ENCODE assay signal across 17 cellular contexts in the genomic region with DNA sequence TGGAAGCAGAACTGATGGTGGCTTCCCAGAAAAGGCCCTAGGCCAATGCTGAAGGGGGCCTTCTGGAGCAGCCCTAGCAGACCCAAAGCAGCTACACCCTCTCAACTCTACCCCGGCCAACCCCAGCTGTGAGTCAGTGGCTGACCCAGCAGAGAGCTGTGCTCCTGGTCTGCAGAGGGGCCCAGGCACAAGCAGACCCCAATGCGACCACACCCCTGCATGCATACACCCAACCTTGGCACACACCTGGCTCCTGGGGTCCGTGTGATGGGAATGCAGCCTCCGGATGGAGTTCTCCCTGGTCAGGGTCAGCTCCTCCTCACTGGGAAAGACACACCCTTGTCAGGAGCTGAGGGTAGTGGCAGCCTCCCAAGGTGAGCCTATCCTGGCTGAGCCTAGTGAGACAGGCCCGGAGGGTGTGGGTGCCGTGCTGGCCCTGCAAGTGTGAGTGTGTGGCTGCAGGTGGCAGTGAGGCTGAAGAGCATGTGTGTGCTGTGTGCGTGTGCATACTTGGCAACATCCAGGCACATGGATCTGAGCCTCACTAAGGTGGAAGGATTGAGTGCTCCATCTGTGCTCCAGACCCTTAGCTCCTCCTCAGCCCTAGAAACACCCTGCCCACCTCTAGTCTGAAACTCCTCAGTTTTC. TPM values are rescaled to one million over a fixed set of nuclear protein-coding genes. Genes with fewer than 3 reads are reported as not detected.
DNase-seq lines count a peak whose midpoint lies in the region; ATAC-seq, FAIRE-seq and TF ChIP-seq lines count a peak whose summit lies in the region.
"Had no signal": no experiment of that assay in that cellular context is flagged by ENCODE, and none has a peak within 500 bp of the region (broad histone marks: within the 10 kb centered on the region; RNA-seq: fewer than 3 reads in every experiment).

No MANE protein-coding gene starts in this region.

- no peaks in the 10 kb centered on the region for H4K20me1 ChIP-seq in HepG2 (ENCODE audit: insufficient read depth, low read length)

- H2AFZ ChIP-seq in HepG2 (ENCODE audit: low read length): no peak overlapping the region

- H3K27me3 ChIP-seq in HepG2 (ENCODE audit: control insufficient read depth in 1 of 2, insufficient read depth in 2 of 2, low read length in 2 of 2) (no peaks in the 10 kb centered on the region), right lobe of liver (no peaks in the 10 kb centered on the region), esophagus (ENCODE audit: control insufficient read depth in 1 of 2, insufficient read depth in 2 of 2, low read length in 2 of 2) (no peaks in the 10 kb centered on the region), aorta (ENCODE audit: control insufficient read depth in 1 of 2, insufficient read depth in 2 of 2, low read length in 1 of 2) (no peaks in the 10 kb centered on the region)
- H3K27me3 ChIP-seq: heart left ventricle had no signal

- peak overlapping the region; percentile 96 for H3K4me2 ChIP-seq in HepG2 (ENCODE audit: low read depth, low read length)

- POLR2A ChIA-PET in HepG2 (lab: Yijun Ruan, JAX): interaction anchor here (0.6 to 3.8 kb wide), 5 partner anchors 28 to 59 kb away, joined by 3 to 21 read pairs (median 6); a partner anchor contains a TSS

- H3K27ac ChIP-seq in HepG2 (ENCODE audit: extremely low read length, insufficient read depth, low read length) (peak overlapping the region; percentile 40), right lobe of liver (no peak overlapping the region), esophagus (ENCODE audit: low read depth in 2 of 2, low read length in 1 of 2) (peak overlapping the region; percentile 83 to 95), aorta (ENCODE audit: low read depth in 1 of 2, low read length in 2 of 2) (no peak overlapping the region)
- H3K27ac ChIP-seq: heart left ventricle, left ventricle myocardium inferior had no signal

- H3K4me3 ChIP-seq in HepG2 (replicated peaks in 1 of 3; ENCODE audit: insufficient read depth in 1 of 3, low read depth in 2 of 3, low read length in 3 of 3): peak overlapping the region; percentile 62 to 75 (median 64)
- H3K4me3 ChIP-seq in right lobe of liver: no peak overlapping the region
- no peak overlapping the region for H3K4me3 ChIP-seq in esophagus (ENCODE audit: low read depth in 1 of 2, low read length in 2 of 2)
- H3K4me3 ChIP-seq in aorta (ENCODE audit: low read length in 2 of 2): no peak overlapping the region
- H3K4me3 ChIP-seq: HAP-1, heart left ventricle, left ventricle myocardium inferior had no signal

- no peak overlapping the region for H3K4me3 Mint-ChIP-seq in activated T-cell treated with anti-CD3 and anti-CD28 coated beads, Interleukin-2, amount 50 U/mL, for 72 hours
- H3K4me3 Mint-ChIP-seq: effector memory CD8-positive, alpha-beta T cell had no signal

- ATAC-seq in HepG2 (peak; percentile 83), right lobe of liver (no peak), aorta (ENCODE audit: low FRiP score) (peak; percentile 4), HG03045 (IDR thresholded peaks at IDR 0.05; ENCODE audit: unreplicated experiment) (no peak)
- ATAC-seq in activated T-cell treated with anti-CD3 and anti-CD28 coated beads, Interleukin-2, amount 50 U/mL, for 72 hours (replicated peaks in 1 of 2): no peak
- ATAC-seq: effector memory CD8-positive, alpha-beta T cell; heart left ventricle had no signal

- TF ChIP-seq EP300 in HepG2 (IDR thresholded peaks at IDR 0.05; ENCODE audit: low read depth in 2 of 2, low read length in 2 of 2): no peak
- no peak for TF ChIP-seq EP300 in HepG2 (CRISPR knock-in tag; IDR thresholded peaks at IDR 0.05; ENCODE audit: borderline replicate concordance)

- no peaks in the 10 kb centered on the region for H3K9me3 Mint-ChIP-seq in activated T-cell treated with anti-CD3 and anti-CD28 coated beads, Interleukin-2, amount 50 U/mL, for 72 hours
- H3K9me3 Mint-ChIP-seq: effector memory CD8-positive, alpha-beta T cell had no signal

- intact Hi-C loops in HepG2 (cut with micrococcal nuclease; ENCODE audit: unreplicated experiment) (no loop called here), right lobe of liver (cut with DNase I) (loop anchor here in 1 of 2 donors (10.0 kb wide), 1 partner anchor 239 kb away; no protein-coding TSS in a partner anchor), aorta (cut with DNase I) (no loop called here)

- H3K27ac Mint-ChIP-seq in activated T-cell treated with anti-CD3 and anti-CD28 coated beads, Interleukin-2, amount 50 U/mL, for 72 hours: no peak overlapping the region

- DNase-seq in HepG2 (ENCODE audit: low spot score) (peak; percentile 50), right lobe of liver (no peak), aorta (peak in 1 of 2 donors; percentile 60)
- no peak for DNase-seq in activated T-cell treated with anti-CD3 and anti-CD28 coated beads, Interleukin-2, amount 50 U/mL, for 72 hours
- DNase-seq: activated T-cell treated with anti-CD3 and anti-CD28 coated beads, Interleukin-2, amount 50 U/mL, for 1 hour; DMS79; effector memory CD8-positive, alpha-beta T cell; heart left ventricle; left ventricle myocardium inferior; NCI-H1436; NCI-H524 treated with DMSO at 0.1 percent for 48 hours; nucleus accumbens; SHP77; stimulated activated CD4-positive, alpha-beta T cell treated with anti-CD3 and anti-CD28 coated beads, Interleukin-15, amount 100 ng/mL, for 24 hours had no signal

- peak overlapping the region; percentile 70 for H3K9ac ChIP-seq in HepG2 (ENCODE audit: insufficient read depth, low read depth, low read length)

- H3K36me3 Mint-ChIP-seq in activated T-cell treated with anti-CD3 and anti-CD28 coated beads, Interleukin-2, amount 50 U/mL, for 72 hours (ENCODE audit: insufficient read depth in 2 of 2): peaks cover 7 to 9% of the 10 kb centered on the region in 2 donors

- CTCF ChIA-PET in HepG2 (lab: Yijun Ruan, JAX; ENCODE audit: low intra/inter-chr PET ratio, low total read pairs): interaction anchor here (4.5 kb wide), 1 partner anchor 24 kb away, joined by 50 read pairs; a partner anchor contains a TSS

- TF ChIP-seq POLR2A in HepG2 (IDR thresholded peaks at IDR 0.05; ENCODE audit: insufficient read depth in 1 of 2, low read depth in 2 of 2, low read length in 2 of 2) (peak in 1 of 2 experiments; percentile 16; a peak in 1 of 4 replicates), right lobe of liver (IDR thresholded peaks at IDR 0.05) (no peak)

- WGBS in HepG2 (ENCODE audit: low lambda C conversion rate): no CpG with 5 or more reads among the region's 7 CpGs
- no CpG with 5 or more reads among the region's 7 CpGs for WGBS in right lobe of liver (ENCODE audit: insufficient coverage, low coverage, low lambda C conversion rate, missing lambda C conversion rate)
- 48 to 57% methylated on average over 7 of the region's 7 CpGs for WGBS in esophagus, 2 donors
- 74 to 78% methylated on average over 7 of the region's 7 CpGs for WGBS in aorta, 2 donors

- H3K36me3 ChIP-seq in HepG2 (replicated peaks in 1 of 2; ENCODE audit: control insufficient read depth in 1 of 2, insufficient read depth in 2 of 2, low read length in 2 of 2): no peaks in the 10 kb centered on the region
- no peaks in the 10 kb centered on the region for H3K36me3 ChIP-seq in right lobe of liver
- H3K36me3 ChIP-seq in esophagus (ENCODE audit: control insufficient read depth in 2 of 2, insufficient read depth in 2 of 2, low read length in 1 of 2): peaks cover 0 to 37% of the 10 kb centered on the region in 2 donors
- H3K36me3 ChIP-seq in aorta (ENCODE audit: control insufficient read depth in 1 of 2, insufficient read depth in 2 of 2, low read length in 1 of 2): no peaks in the 10 kb centered on the region
- H3K36me3 ChIP-seq: HAP-1, heart left ventricle, left ventricle myocardium inferior had no signal

- BruUV-seq in HepG2 (replicated peaks; lab: Mats Ljungman, UMichigan): no TSS peak

- no peaks in the 10 kb centered on the region for H3K79me2 ChIP-seq in HepG2 (ENCODE audit: insufficient read depth, low read length)

- FAIRE-seq in HepG2 (lab: Jason Lieb, UNC): peak; percentile 32

- peaks cover 26% of the 10 kb centered on the region for H3K4me1 Mint-ChIP-seq in activated T-cell treated with anti-CD3 and anti-CD28 coated beads, Interleukin-2, amount 50 U/mL, for 72 hours (ENCODE audit: low read depth)

- peak; percentile 58 for TF ChIP-seq CTCF in HepG2 (CRISPR knock-in tag; IDR thresholded peaks at IDR 0.05)
- TF ChIP-seq CTCF in right lobe of liver (IDR thresholded peaks at IDR 0.05): no peak

- H3K4me1 ChIP-seq in HepG2 (ENCODE audit: insufficient read depth, low read length): peaks cover 41% of the 10 kb centered on the region
- no peaks in the 10 kb centered on the region for H3K4me1 ChIP-seq in right lobe of liver
- H3K4me1 ChIP-seq in esophagus (ENCODE audit: control insufficient read depth in 2 of 2, insufficient read depth in 2 of 2, low read length in 1 of 2): peaks cover 13 to 37% of the 10 kb centered on the region in 2 donors
- no peaks in the 10 kb centered on the region for H3K4me1 ChIP-seq in aorta (ENCODE audit: control insufficient read depth in 1 of 2, insufficient read depth in 2 of 2, low read length in 2 of 2)
- H3K4me1 ChIP-seq: HAP-1, left ventricle myocardium inferior had no signal

- no peaks in the 10 kb centered on the region for H3K27me3 Mint-ChIP-seq in activated T-cell treated with anti-CD3 and anti-CD28 coated beads, Interleukin-2, amount 50 U/mL, for 72 hours (ENCODE audit: low read depth)
- H3K27me3 Mint-ChIP-seq: effector memory CD8-positive, alpha-beta T cell had no signal

- in situ Hi-C loops in HepG2 (cut with HindIII; ENCODE audit: extremely low pct_ligation_motif_present, low pct_unique_long_range_greater_than_20kb): no loop called here

- no peaks in the 10 kb centered on the region for H3K9me3 ChIP-seq in HepG2 (ENCODE audit: low read length)
- H3K9me3 ChIP-seq in right lobe of liver: no peaks in the 10 kb centered on the region
- no peaks in the 10 kb centered on the region for H3K9me3 ChIP-seq in esophagus (ENCODE audit: control insufficient read depth in 2 of 2, insufficient read depth in 1 of 2, low read depth in 1 of 2, low read length in 1 of 2)
- H3K9me3 ChIP-seq in aorta (ENCODE audit: control insufficient read depth, low read length): no peaks in the 10 kb centered on the region
- H3K9me3 ChIP-seq: HAP-1, heart left ventricle, left ventricle myocardium inferior had no signal

- TF ChIP-seq RAD21 in HepG2 (CRISPR knock-in tag; IDR thresholded peaks at IDR 0.05): no peak

RNA-seq across cellular contexts. Expression of a gene that starts 3.9 kb away (rescaled TPM):
- total RNA-seq in HepG2 (2016; rRNA removed; fragmentation: Illumina TruSeq; extraction: Trizol) (0.20 TPM in 1 of 2 replicates, not detected in the other), right lobe of liver (1 to 10 TPM; 2.8 to 7.4 (median 3.6) TPM), aorta (10 to 100 TPM; 14.7 to 20.5 TPM)
- total RNA-seq in HepG2 (2016; cell fraction: cytosol; rRNA removed; fragmentation: Illumina TruSeq; extraction: Trizol; ENCODE audit: low read depth): not detected in 2 replicates
- total RNA-seq in HepG2 (2016; cell fraction: insoluble cytoplasmic fraction; rRNA removed; fragmentation: Illumina TruSeq; extraction: Trizol): 0.07 and 0.37 TPM in 2 replicates
- not detected in 2 replicates for total RNA-seq in HepG2 (2016; cell fraction: membrane; rRNA removed; fragmentation: Illumina TruSeq; extraction: Trizol)
- total RNA-seq in HepG2 (2016; cell fraction: nucleus; rRNA removed; fragmentation: Illumina TruSeq; extraction: Trizol): 0.16 and 0.34 TPM in 2 replicates
- polyA plus RNA-seq in HepG2 (2011; rRNA removed) (0.13 and 0.17 TPM in 2 replicates), esophagus (1 to 10 TPM; 7.9 to 9.5 TPM), aorta (10 to 100 TPM in 1 of 2 donors, 1 to 10 TPM in 1; 1.3 to 12.1 TPM)
- 0.04 and 0.05 TPM in 2 replicates for polyA plus RNA-seq in HepG2 (2011; cell fraction: cytosol; rRNA removed)
- 0.61 and 0.68 TPM in 2 replicates for polyA plus RNA-seq in HepG2 (2011; cell fraction: nucleus; rRNA removed)
- polyA plus RNA-seq in HepG2 (2012): 0.16 and 0.21 TPM in 2 replicates
- polyA plus RNA-seq in HepG2 (2016; cell fraction: cytosol; fragmentation: Illumina TruSeq; extraction: Trizol; ENCODE audit: low read depth): 0.03 TPM in 1 of 2 replicates, not detected in the other
- 0.07 and 0.09 TPM in 2 replicates for polyA plus RNA-seq in HepG2 (2016; cell fraction: insoluble cytoplasmic fraction; fragmentation: Illumina TruSeq; extraction: Trizol; ENCODE audit: low read depth)
- 0.03 and 0.05 TPM in 2 replicates for polyA plus RNA-seq in HepG2 (2016; cell fraction: membrane; fragmentation: Illumina TruSeq; extraction: Trizol; ENCODE audit: low read depth)
- 0.46 and 0.75 TPM in 2 replicates for polyA plus RNA-seq in HepG2 (2016; cell fraction: nucleus; fragmentation: Illumina TruSeq; extraction: Trizol; ENCODE audit: insufficient read depth, low read depth)
- polyA minus RNA-seq in HepG2 (2011; rRNA and poly(A)+ RNA removed; ENCODE audit: low replicate concordance): 0.02 and 0.09 TPM in 2 replicates
- not detected in 2 replicates for polyA minus RNA-seq in HepG2 (2011; cell fraction: cytosol; rRNA and poly(A)+ RNA removed)
- polyA minus RNA-seq in HepG2 (2011; cell fraction: nucleus; rRNA and poly(A)+ RNA removed): 0.13 and 1.2 TPM in 2 replicates
- 100 to 1,000 TPM; 192 to 198 TPM for total RNA-seq in activated T-cell treated with anti-CD3 and anti-CD28 coated beads, Interleukin-2, amount 50 U/mL, for 72 hours

RNA-seq across cellular contexts. Expression of a gene that starts 15.8 kb away (rescaled TPM):
- total RNA-seq in HepG2 (2016; rRNA removed; fragmentation: Illumina TruSeq; extraction: Trizol) (12.3 and 12.4 TPM in 2 replicates), right lobe of liver (not detected), aorta (under 1 TPM; 0.24 to 0.26 TPM)
- total RNA-seq in HepG2 (2016; cell fraction: cytosol; rRNA removed; fragmentation: Illumina TruSeq; extraction: Trizol; ENCODE audit: low read depth): 5.2 and 6.1 TPM in 2 replicates
- 11.2 and 11.6 TPM in 2 replicates for total RNA-seq in HepG2 (2016; cell fraction: insoluble cytoplasmic fraction; rRNA removed; fragmentation: Illumina TruSeq; extraction: Trizol)
- total RNA-seq in HepG2 (2016; cell fraction: membrane; rRNA removed; fragmentation: Illumina TruSeq; extraction: Trizol): 16.6 and 17.2 TPM in 2 replicates
- total RNA-seq in HepG2 (2016; cell fraction: nucleus; rRNA removed; fragmentation: Illumina TruSeq; extraction: Trizol): 7.8 and 11.8 TPM in 2 replicates
- polyA plus RNA-seq in HepG2 (2011; rRNA removed) (5.9 and 9.2 TPM in 2 replicates), esophagus (10 to 100 TPM; 44.9 to 80.5 TPM), aorta (not detected)
- polyA plus RNA-seq in HepG2 (2011; cell fraction: cytosol; rRNA removed): 7.8 and 14.6 TPM in 2 replicates
- polyA plus RNA-seq in HepG2 (2011; cell fraction: nucleus; rRNA removed): 5.3 and 7.3 TPM in 2 replicates
- 4.5 and 7.4 TPM in 2 replicates for polyA plus RNA-seq in HepG2 (2012)
- 3.2 and 3.6 TPM in 2 replicates for polyA plus RNA-seq in HepG2 (2016; cell fraction: cytosol; fragmentation: Illumina TruSeq; extraction: Trizol; ENCODE audit: low read depth)
- 8.1 and 8.9 TPM in 2 replicates for polyA plus RNA-seq in HepG2 (2016; cell fraction: insoluble cytoplasmic fraction; fragmentation: Illumina TruSeq; extraction: Trizol; ENCODE audit: low read depth)
- 8.1 and 9.9 TPM in 2 replicates for polyA plus RNA-seq in HepG2 (2016; cell fraction: membrane; fragmentation: Illumina TruSeq; extraction: Trizol; ENCODE audit: low read depth)
- polyA plus RNA-seq in HepG2 (2016; cell fraction: nucleus; fragmentation: Illumina TruSeq; extraction: Trizol; ENCODE audit: insufficient read depth, low read depth): 10.0 and 12.0 TPM in 2 replicates
- 0.30 and 21.8 TPM in 2 replicates for polyA minus RNA-seq in HepG2 (2011; rRNA and poly(A)+ RNA removed; ENCODE audit: low replicate concordance)
- 1.8 and 6.0 TPM in 2 replicates for polyA minus RNA-seq in HepG2 (2011; cell fraction: cytosol; rRNA and poly(A)+ RNA removed)
- 5.8 and 10.3 TPM in 2 replicates for polyA minus RNA-seq in HepG2 (2011; cell fraction: nucleus; rRNA and poly(A)+ RNA removed)
- under 1 TPM in 1 of 2 donors, not detected in 1; 0.31 TPM for total RNA-seq in activated T-cell treated with anti-CD3 and anti-CD28 coated beads, Interleukin-2, amount 50 U/mL, for 72 hours
- total RNA-seq: left ventricle myocardium inferior had no signal

RNA-seq across cellular contexts. Expression of a gene that starts 24.6 kb away (rescaled TPM):
- total RNA-seq in HepG2 (2016; rRNA removed; fragmentation: Illumina TruSeq; extraction: Trizol) (2.9 and 4.0 TPM in 2 replicates), right lobe of liver (1 to 10 TPM; 1.4 to 6.8 (median 2.9) TPM), aorta (1 to 10 TPM in 1 of 2 donors, under 1 TPM in 1; 0.78 to 2.5 TPM)
- total RNA-seq in HepG2 (2016; cell fraction: cytosol; rRNA removed; fragmentation: Illumina TruSeq; extraction: Trizol; ENCODE audit: low read depth): 3.2 and 6.6 TPM in 2 replicates
- 3.0 and 3.4 TPM in 2 replicates for total RNA-seq in HepG2 (2016; cell fraction: insoluble cytoplasmic fraction; rRNA removed; fragmentation: Illumina TruSeq; extraction: Trizol)
- 4.4 and 4.5 TPM in 2 replicates for total RNA-seq in HepG2 (2016; cell fraction: membrane; rRNA removed; fragmentation: Illumina TruSeq; extraction: Trizol)
- 1.6 and 2.4 TPM in 2 replicates for total RNA-seq in HepG2 (2016; cell fraction: nucleus; rRNA removed; fragmentation: Illumina TruSeq; extraction: Trizol)
- polyA plus RNA-seq in HepG2 (2011; rRNA removed) (2.6 and 2.9 TPM in 2 replicates), esophagus (1 to 10 TPM; 1.8 to 2.5 TPM), aorta (10 to 100 TPM in 1 of 2 donors, 1 to 10 TPM in 1; 7.9 to 14.8 TPM)
- 2.1 and 2.2 TPM in 2 replicates for polyA plus RNA-seq in HepG2 (2011; cell fraction: cytosol; rRNA removed)
- polyA plus RNA-seq in HepG2 (2011; cell fraction: nucleus; rRNA removed): 3.6 and 5.0 TPM in 2 replicates
- 1.2 and 1.6 TPM in 2 replicates for polyA plus RNA-seq in HepG2 (2012)
- 3.9 and 4.2 TPM in 2 replicates for polyA plus RNA-seq in HepG2 (2016; cell fraction: cytosol; fragmentation: Illumina TruSeq; extraction: Trizol; ENCODE audit: low read depth)
- 2.9 and 3.2 TPM in 2 replicates for polyA plus RNA-seq in HepG2 (2016; cell fraction: insoluble cytoplasmic fraction; fragmentation: Illumina TruSeq; extraction: Trizol; ENCODE audit: low read depth)
- polyA plus RNA-seq in HepG2 (2016; cell fraction: membrane; fragmentation: Illumina TruSeq; extraction: Trizol; ENCODE audit: low read depth): 3.3 and 4.6 TPM in 2 replicates
- 2.6 and 3.4 TPM in 2 replicates for polyA plus RNA-seq in HepG2 (2016; cell fraction: nucleus; fragmentation: Illumina TruSeq; extraction: Trizol; ENCODE audit: insufficient read depth, low read depth)
- 0.22 and 1.7 TPM in 2 replicates for polyA minus RNA-seq in HepG2 (2011; rRNA and poly(A)+ RNA removed; ENCODE audit: low replicate concordance)
- polyA minus RNA-seq in HepG2 (2011; cell fraction: cytosol; rRNA and poly(A)+ RNA removed): 0.88 TPM in 1 of 2 replicates, not detected in the other
- not detected in 2 replicates for polyA minus RNA-seq in HepG2 (2011; cell fraction: nucleus; rRNA and poly(A)+ RNA removed)
- total RNA-seq in activated T-cell treated with anti-CD3 and anti-CD28 coated beads, Interleukin-2, amount 50 U/mL, for 72 hours: 1 to 10 TPM; 5.7 to 7.1 TPM

RNA-seq across cellular contexts. Expression of a gene that starts 27.8 kb away (rescaled TPM):
- total RNA-seq in HepG2 (2016; rRNA removed; fragmentation: Illumina TruSeq; extraction: Trizol): 32.2 and 39.4 TPM in 2 replicates
- 10.2 and 10.9 TPM in 2 replicates for total RNA-seq in HepG2 (2016; cell fraction: cytosol; rRNA removed; fragmentation: Illumina TruSeq; extraction: Trizol; ENCODE audit: low read depth)
- 35.2 and 38.6 TPM in 2 replicates for total RNA-seq in HepG2 (2016; cell fraction: insoluble cytoplasmic fraction; rRNA removed; fragmentation: Illumina TruSeq; extraction: Trizol)
- total RNA-seq in HepG2 (2016; cell fraction: membrane; rRNA removed; fragmentation: Illumina TruSeq; extraction: Trizol): 21.9 and 22.5 TPM in 2 replicates
- total RNA-seq in HepG2 (2016; cell fraction: nucleus; rRNA removed; fragmentation: Illumina TruSeq; extraction: Trizol): 36.9 and 43.8 TPM in 2 replicates
- polyA plus RNA-seq in HepG2 (2011; rRNA removed): 26.9 and 40.0 TPM in 2 replicates
- polyA plus RNA-seq in HepG2 (2011; cell fraction: cytosol; rRNA removed): 13.4 and 14.2 TPM in 2 replicates
- 155 and 169 TPM in 2 replicates for polyA plus RNA-seq in HepG2 (2011; cell fraction: nucleus; rRNA removed)
- polyA plus RNA-seq in HepG2 (2012): 15.0 and 18.0 TPM in 2 replicates
- polyA plus RNA-seq in HepG2 (2016; cell fraction: cytosol; fragmentation: Illumina TruSeq; extraction: Trizol; ENCODE audit: low read depth): 5.6 and 6.8 TPM in 2 replicates
- 25.5 and 27.5 TPM in 2 replicates for polyA plus RNA-seq in HepG2 (2016; cell fraction: insoluble cytoplasmic fraction; fragmentation: Illumina TruSeq; extraction: Trizol; ENCODE audit: low read depth)
- 12.4 and 13.2 TPM in 2 replicates for polyA plus RNA-seq in HepG2 (2016; cell fraction: membrane; fragmentation: Illumina TruSeq; extraction: Trizol; ENCODE audit: low read depth)
- polyA plus RNA-seq in HepG2 (2016; cell fraction: nucleus; fragmentation: Illumina TruSeq; extraction: Trizol; ENCODE audit: insufficient read depth, low read depth): 90.2 and 94.9 TPM in 2 replicates
- polyA minus RNA-seq in HepG2 (2011; rRNA and poly(A)+ RNA removed; ENCODE audit: low replicate concordance): 71.6 and 214 TPM in 2 replicates
- polyA minus RNA-seq in HepG2 (2011; cell fraction: cytosol; rRNA and poly(A)+ RNA removed): 13.4 and 14.8 TPM in 2 replicates
- polyA minus RNA-seq in HepG2 (2011; cell fraction: nucleus; rRNA and poly(A)+ RNA removed): 21.8 and 24.0 TPM in 2 replicates
- total RNA-seq in right lobe of liver: 10 to 100 TPM; 25.5 to 34.3 (median 28.1) TPM
- 10 to 100 TPM; 37.6 to 50.1 TPM for polyA plus RNA-seq in esophagus
- 10 to 100 TPM; 42.2 to 67.0 TPM for total RNA-seq in aorta
- polyA plus RNA-seq in aorta: 100 to 1,000 TPM in 1 of 2 donors, 10 to 100 TPM in 1; 33.8 to 124 TPM
- 10 to 100 TPM; 52.3 to 57.5 TPM for total RNA-seq in activated T-cell treated with anti-CD3 and anti-CD28 coated beads, Interleukin-2, amount 50 U/mL, for 72 hours

RNA-seq across cellular contexts. Expression of a gene that starts 34.8 kb away (rescaled TPM):
- total RNA-seq in HepG2 (2016; rRNA removed; fragmentation: Illumina TruSeq; extraction: Trizol): 0.31 TPM in 1 of 2 replicates, not detected in the other
- total RNA-seq in HepG2 (2016; cell fraction: cytosol; rRNA removed; fragmentation: Illumina TruSeq; extraction: Trizol; ENCODE audit: low read depth): not detected in 2 replicates
- 0.22 TPM in 1 of 2 replicates, not detected in the other for total RNA-seq in HepG2 (2016; cell fraction: insoluble cytoplasmic fraction; rRNA removed; fragmentation: Illumina TruSeq; extraction: Trizol)
- not detected in 2 replicates for total RNA-seq in HepG2 (2016; cell fraction: membrane; rRNA removed; fragmentation: Illumina TruSeq; extraction: Trizol)
- 0.99 TPM in 1 of 2 replicates, not detected in the other for total RNA-seq in HepG2 (2016; cell fraction: nucleus; rRNA removed; fragmentation: Illumina TruSeq; extraction: Trizol)
- polyA plus RNA-seq in HepG2 (2011; rRNA removed): 0.15 TPM in 1 of 2 replicates, not detected in the other
- not detected in 2 replicates for polyA plus RNA-seq in HepG2 (2011; cell fraction: cytosol; rRNA removed)
- 0.55 and 0.79 TPM in 2 replicates for polyA plus RNA-seq in HepG2 (2011; cell fraction: nucleus; rRNA removed)
- not detected in 2 replicates for polyA plus RNA-seq in HepG2 (2012)
- not detected in 2 replicates for polyA plus RNA-seq in HepG2 (2016; cell fraction: cytosol; fragmentation: Illumina TruSeq; extraction: Trizol; ENCODE audit: low read depth)
- not detected in 2 replicates for polyA plus RNA-seq in HepG2 (2016; cell fraction: insoluble cytoplasmic fraction; fragmentation: Illumina TruSeq; extraction: Trizol; ENCODE audit: low read depth)
- not detected in 2 replicates for polyA plus RNA-seq in HepG2 (2016; cell fraction: membrane; fragmentation: Illumina TruSeq; extraction: Trizol; ENCODE audit: low read depth)
- not detected in 2 replicates for polyA plus RNA-seq in HepG2 (2016; cell fraction: nucleus; fragmentation: Illumina TruSeq; extraction: Trizol; ENCODE audit: insufficient read depth, low read depth)
- 0.28 and 1.2 TPM in 2 replicates for polyA minus RNA-seq in HepG2 (2011; rRNA and poly(A)+ RNA removed; ENCODE audit: low replicate concordance)
- not detected in 2 replicates for polyA minus RNA-seq in HepG2 (2011; cell fraction: cytosol; rRNA and poly(A)+ RNA removed)
- 0.87 and 1.2 TPM in 2 replicates for polyA minus RNA-seq in HepG2 (2011; cell fraction: nucleus; rRNA and poly(A)+ RNA removed)
- 10 to 100 TPM; 16.3 to 60.8 (median 28.3) TPM for total RNA-seq in right lobe of liver
- 100 to 1,000 TPM in 1 of 2 donors, 10 to 100 TPM in 1; 92.4 to 117 TPM for polyA plus RNA-seq in esophagus
- 10 to 100 TPM in 1 of 2 donors, 1 to 10 TPM in 1; 9.1 to 12.5 TPM for total RNA-seq in aorta
- 10 to 100 TPM; 13.2 to 31.9 TPM for polyA plus RNA-seq in aorta
- total RNA-seq in activated T-cell treated with anti-CD3 and anti-CD28 coated beads, Interleukin-2, amount 50 U/mL, for 72 hours: 10 to 100 TPM; 46.3 to 78.0 TPM

Comparison
In these comparisons a context has a peak if more than half of its experiments do, and no peak if none do; other contexts are left out.
1. ATAC-seq: peak in HepG2 (single experiment) and aorta (single experiment); none in right lobe of liver (0 of 4), activated T-cell treated with anti-CD3 and anti-CD28 coated beads, Interleukin-2, amount 50 U/mL, for 72 hours (0 of 2) and HG03045 (single experiment).
2. H3K27ac ChIP-seq: peak in HepG2 (single experiment) and esophagus (2 of 2); none in right lobe of liver (0 of 3) and aorta (0 of 2).
3. H3K4me3 ChIP-seq: peak in HepG2 (3 of 3); none in right lobe of liver (0 of 3), esophagus (0 of 2) and aorta (0 of 2).
4. RNA of a gene that starts 15.8 kb away (total RNA-seq): 5.2 to 17.2 TPM in HepG2; 0.31 TPM in activated T-cell treated with anti-CD3 and anti-CD28 coated beads, Interleukin-2, amount 50 U/mL, for 72 hours, 0.24 to 0.26 TPM in aorta and not detected in right lobe of liver; every median in the first group is over 4 times any median in the second.
5. RNA of a gene that starts 3.9 kb away (total RNA-seq): 192 to 198 TPM in activated T-cell treated with anti-CD3 and anti-CD28 coated beads, Interleukin-2, amount 50 U/mL, for 72 hours; 14.7 to 20.5 TPM in aorta, 2.8 to 7.4 TPM in right lobe of liver and 0.07 to 0.37 TPM in HepG2; every median in the first group is over 4 times any median in the second.